ENCODE assay signal across 9 cellular contexts in the genomic region with DNA sequence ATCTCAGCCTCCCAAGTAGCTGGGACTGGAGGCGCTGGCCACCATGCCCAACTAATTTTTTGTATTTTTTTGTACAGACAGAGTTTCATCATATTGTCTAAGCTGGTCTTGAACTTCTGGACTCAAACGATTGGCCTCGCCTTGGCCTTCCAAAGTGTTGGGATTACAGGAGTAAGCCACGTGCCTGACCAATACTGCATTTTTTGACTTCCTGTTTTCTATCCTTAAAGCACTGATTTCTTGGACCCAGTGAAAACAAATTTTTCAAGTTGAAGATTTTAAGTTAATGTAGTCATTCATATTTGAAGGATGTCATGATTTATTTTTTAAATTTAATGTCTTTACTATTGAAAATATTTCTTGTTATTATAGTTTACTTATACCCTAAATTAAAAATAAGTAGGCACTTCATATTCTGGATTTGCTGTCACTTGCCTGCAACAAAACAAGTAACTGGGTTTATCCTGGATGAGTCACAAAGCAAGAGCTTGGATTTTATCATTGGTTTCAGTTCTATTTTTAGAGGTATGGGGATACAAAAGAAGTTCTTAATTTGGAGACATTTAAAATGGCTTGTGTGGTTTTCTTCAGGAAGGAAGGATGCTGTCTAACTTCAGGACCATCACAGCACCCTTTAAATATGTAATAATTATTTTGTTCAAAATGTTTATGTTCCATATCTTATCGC. TPM values are rescaled to one million over a fixed set of nuclear protein-coding genes. Genes with fewer than 3 reads are reported as not detected.
DNase-seq lines count a peak whose midpoint lies in the region; ATAC-seq lines count a peak whose summit lies in the region.
"Had no signal": no experiment of that assay in that cellular context is flagged by ENCODE, and none has a peak within 500 bp of the region (broad histone marks: within the 10 kb centered on the region; RNA-seq: fewer than 3 reads in every experiment).

No MANE protein-coding gene starts in this region.

- H3K9me3 Mint-ChIP-seq in activated T-helper 1 cell treated with anti-CD3 and anti-CD28 coated beads, Interleukin-12 subunit alpha, Interleukin-12 subunit beta, Interleukin-2, Interleukin-4 antibody, amounts not matched to agents 30 ng/mL and 10 ng/mL and 1 ng/mL, durations not matched to agents 14 hours and 24 hours and 36 hours, result no peaks in the 10 kb centered on the region
- H3K9me3 Mint-ChIP-seq: IgD-negative memory B cell had no signal

- peak overlapping the region; percentile 53 for H3K27ac Mint-ChIP-seq in activated T-helper 1 cell treated with anti-CD3 and anti-CD28 coated beads, Interleukin-12 subunit alpha, Interleukin-12 subunit beta, Interleukin-2, Interleukin-4 antibody, amounts not matched to agents 30 ng/mL and 10 ng/mL and 1 ng/mL, durations not matched to agents 14 hours and 24 hours and 36 hours
- H3K27ac Mint-ChIP-seq: IgD-negative memory B cell had no signal

- H3K4me1 Mint-ChIP-seq in activated T-helper 1 cell treated with anti-CD3 and anti-CD28 coated beads, Interleukin-12 subunit alpha, Interleukin-12 subunit beta, Interleukin-2, Interleukin-4 antibody, amounts not matched to agents 30 ng/mL and 10 ng/mL and 1 ng/mL, durations not matched to agents 14 hours and 24 hours and 36 hours (ENCODE audit: low read depth), result peaks cover 45% of the 10 kb centered on the region

- peaks cover 12% of the 10 kb centered on the region for H3K27me3 Mint-ChIP-seq in activated T-helper 1 cell treated with anti-CD3 and anti-CD28 coated beads, Interleukin-12 subunit alpha, Interleukin-12 subunit beta, Interleukin-2, Interleukin-4 antibody, amounts not matched to agents 30 ng/mL and 10 ng/mL and 1 ng/mL, durations not matched to agents 14 hours and 24 hours and 36 hours (ENCODE audit: insufficient read depth)
- H3K27me3 Mint-ChIP-seq: IgD-negative memory B cell had no signal

- peaks cover 9% of the 10 kb centered on the region for H3K36me3 Mint-ChIP-seq in activated T-helper 1 cell treated with anti-CD3 and anti-CD28 coated beads, Interleukin-12 subunit alpha, Interleukin-12 subunit beta, Interleukin-2, Interleukin-4 antibody, amounts not matched to agents 30 ng/mL and 10 ng/mL and 1 ng/mL, durations not matched to agents 14 hours and 24 hours and 36 hours (ENCODE audit: low read depth)

- peak; percentile 79 for DNase-seq in A172 (ENCODE audit: low spot score)
- DNase-seq in ELR (ENCODE audit: low read depth), result peak; percentile 62
- DNase-seq in activated T-helper 1 cell treated with anti-CD3 and anti-CD28 coated beads, Interleukin-12 subunit alpha, Interleukin-12 subunit beta, Interleukin-2, Interleukin-4 antibody, amounts not matched to agents 30 ng/mL and 10 ng/mL and 1 ng/mL, durations not matched to agents 14 hours and 24 hours and 36 hours (ENCODE audit: low spot score), result no peak
- peak; percentile 6 to 65 for DNase-seq in lung microvascular endothelial cell (ENCODE audit: low read depth in 2 of 2)

- ATAC-seq in HG03196 (IDR thresholded peaks at IDR 0.05; ENCODE audit: unreplicated experiment) (no peak), GM18909 (IDR thresholded peaks at IDR 0.05; ENCODE audit: poor library complexity, unreplicated experiment) (no peak), GM19397 (IDR thresholded peaks at IDR 0.05; ENCODE audit: unreplicated experiment) (no peak), GM21786 (IDR thresholded peaks at IDR 0.05; ENCODE audit: unreplicated experiment) (no peak)

- peak overlapping the region; percentile 35 for H3K4me3 Mint-ChIP-seq in activated T-helper 1 cell treated with anti-CD3 and anti-CD28 coated beads, Interleukin-12 subunit alpha, Interleukin-12 subunit beta, Interleukin-2, Interleukin-4 antibody, amounts not matched to agents 30 ng/mL and 10 ng/mL and 1 ng/mL, durations not matched to agents 14 hours and 24 hours and 36 hours

- intact Hi-C loops in activated T-helper 1 cell treated with anti-CD3 and anti-CD28 coated beads, Interleukin-12 subunit alpha, Interleukin-12 subunit beta, Interleukin-2, Interleukin-4 antibody, amounts not matched to agents 30 ng/mL and 10 ng/mL and 1 ng/mL, durations not matched to agents 14 hours and 24 hours and 36 hours (cut with micrococcal nuclease), result loop anchor here (5.0 kb wide), 1 partner anchor 68 kb away; no protein-coding TSS in a partner anchor

RNA-seq across cellular contexts. Expression of a gene that starts 2.2 kb away (rescaled TPM):
- 57.5 and 72.8 TPM in 2 replicates for total RNA-seq in A172 (2014; rRNA removed; shearing (Covaris generic))
- total RNA-seq in activated T-helper 1 cell treated with anti-CD3 and anti-CD28 coated beads, Interleukin-12 subunit alpha, Interleukin-12 subunit beta, Interleukin-2, Interleukin-4 antibody, amounts not matched to agents 30 ng/mL and 10 ng/mL and 1 ng/mL, durations not matched to agents 14 hours and 24 hours and 36 hours, result 25.9 and 30.2 TPM in 2 replicates
- 14.8 and 21.0 TPM in 2 replicates for total RNA-seq in lung microvascular endothelial cell

RNA-seq across cellular contexts. Expression of a gene that starts 54.8 kb away (rescaled TPM):
- total RNA-seq in A172 (2014; rRNA removed; shearing (Covaris generic)), result 15.6 and 19.7 TPM in 2 replicates
- total RNA-seq in activated T-helper 1 cell treated with anti-CD3 and anti-CD28 coated beads, Interleukin-12 subunit alpha, Interleukin-12 subunit beta, Interleukin-2, Interleukin-4 antibody, amounts not matched to agents 30 ng/mL and 10 ng/mL and 1 ng/mL, durations not matched to agents 14 hours and 24 hours and 36 hours, result 41.1 and 41.8 TPM in 2 replicates
- 8.5 and 11.3 TPM in 2 replicates for total RNA-seq in lung microvascular endothelial cell
